Comparison of ENCODE assay signal across 18 cellular contexts in the genomic region with DNA sequence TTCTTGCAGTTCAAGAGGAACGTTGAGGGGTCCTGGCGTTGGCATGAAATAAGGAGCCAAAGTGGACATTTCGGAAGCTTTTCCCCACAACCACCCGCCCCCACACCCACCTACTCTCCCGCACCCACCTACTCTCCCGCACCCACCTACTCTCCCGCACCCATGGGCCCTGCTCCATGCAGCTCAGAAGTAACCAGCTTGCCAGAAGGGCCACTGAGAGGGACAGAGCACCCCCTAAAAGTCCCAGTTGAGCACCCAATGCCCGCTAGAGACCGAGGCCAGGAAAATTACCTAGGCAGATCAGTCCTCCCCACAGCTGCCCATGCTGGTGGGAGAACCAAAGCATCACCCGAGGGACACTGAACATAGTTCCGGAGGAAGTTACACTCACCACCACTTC. TPM values are rescaled to one million over a fixed set of nuclear protein-coding genes. Genes with fewer than 3 reads are reported as not detected.
DNase-seq lines count a peak whose midpoint lies in the region; ATAC-seq, FAIRE-seq and TF ChIP-seq lines count a peak whose summit lies in the region.
"Had no signal": no experiment of that assay in that cellular context is flagged by ENCODE, and none has a peak within 500 bp of the region (broad histone marks: within the 10 kb centered on the region; RNA-seq: fewer than 3 reads in every experiment).

No MANE protein-coding gene starts in this region.

- no peaks in the 10 kb centered on the region for H3F3A ChIP-seq in neural cell (ENCODE audit: insufficient read depth, low read length, poor library complexity, severe bottlenecking)

- POLR2A ChIA-PET in HepG2 (lab: Yijun Ruan, JAX), result no interaction called here

- H3K9me2 ChIP-seq in neural cell (ENCODE audit: insufficient read depth, low read length), result no peaks in the 10 kb centered on the region

- no peaks in the 10 kb centered on the region for H3K36me3 ChIP-seq in right lobe of liver
- no peaks in the 10 kb centered on the region for H3K36me3 ChIP-seq in HepG2 (replicated peaks in 1 of 2; ENCODE audit: control insufficient read depth in 1 of 2, insufficient read depth in 2 of 2, low read length in 2 of 2)
- H3K36me3 ChIP-seq in neural cell (ENCODE audit: insufficient read depth, low read length), result no peaks in the 10 kb centered on the region
- no peaks in the 10 kb centered on the region for H3K36me3 ChIP-seq in testis (ENCODE audit: low read depth, missing control alignments)
- H3K36me3 ChIP-seq: BE2C had no signal

- ATAC-seq in right lobe of liver (no peak), HepG2 (no peak)
- ATAC-seq: A549 had no signal

- no peak for FAIRE-seq in HepG2 (lab: Jason Lieb, UNC)
- FAIRE-seq: A549, GM12892 had no signal

- TF ChIP-seq EP300 in HepG2 (IDR thresholded peaks at IDR 0.05; ENCODE audit: low read depth in 2 of 2, low read length in 2 of 2) (no peak), HepG2 (CRISPR knock-in tag; IDR thresholded peaks at IDR 0.05; ENCODE audit: borderline replicate concordance) (no peak), neural cell (conservative IDR thresholded peaks at IDR 0.05; ENCODE audit: poor library complexity, severe bottlenecking) (no peak)

- no TSS peak for BruUV-seq in HepG2 (replicated peaks; lab: Mats Ljungman, UMichigan)

- 64% methylated on average over 4 of the region's 11 CpGs for WGBS in right lobe of liver (ENCODE audit: insufficient coverage, low coverage, low lambda C conversion rate, missing lambda C conversion rate)
- WGBS in HepG2 (ENCODE audit: low lambda C conversion rate), result 30% methylated on average over 8 of the region's 11 CpGs
- WGBS in testis, 2 donors, result 75 to 85% methylated on average over 9 to 11 of the region's 11 CpGs

- H3K9me3 ChIP-seq in right lobe of liver (no peaks in the 10 kb centered on the region), HepG2 (ENCODE audit: low read length) (no peaks in the 10 kb centered on the region), neural cell (ENCODE audit: low read length) (no peaks in the 10 kb centered on the region), testis (no peaks in the 10 kb centered on the region)
- H3K9me3 ChIP-seq: BE2C had no signal

- H3K27ac ChIP-seq in right lobe of liver, result no peak overlapping the region
- no peak overlapping the region for H3K27ac ChIP-seq in HepG2 (ENCODE audit: extremely low read length, insufficient read depth, low read length)
- H3K27ac ChIP-seq in neural cell (ENCODE audit: low read length), result peak overlapping the region; percentile 44
- no peak overlapping the region for H3K27ac ChIP-seq in testis
- H3K27ac ChIP-seq: A549, C4-2B had no signal

- TF ChIP-seq RAD21 in HepG2 (CRISPR knock-in tag; IDR thresholded peaks at IDR 0.05) (no peak), neural cell (conservative IDR thresholded peaks at IDR 0.05) (no peak)

- H3K79me2 ChIP-seq in HepG2 (ENCODE audit: insufficient read depth, low read length) (no peaks in the 10 kb centered on the region), neural cell (replicated peaks; ENCODE audit: insufficient read depth, low read length) (no peaks in the 10 kb centered on the region)

- TF ChIP-seq POLR2A in right lobe of liver (IDR thresholded peaks at IDR 0.05) (no peak), HepG2 (IDR thresholded peaks at IDR 0.05; ENCODE audit: insufficient read depth in 1 of 2, low read depth in 2 of 2, low read length in 2 of 2) (no peak), testis (IDR thresholded peaks at IDR 0.05) (no peak)

- H3K4me3 ChIP-seq in right lobe of liver (no peak overlapping the region), HepG2 (replicated peaks in 1 of 3; ENCODE audit: insufficient read depth in 1 of 3, low read depth in 2 of 3, low read length in 3 of 3) (no peak overlapping the region), neural cell (ENCODE audit: low read length) (no peak overlapping the region), testis (no peak overlapping the region)
- H3K4me3 ChIP-seq: A549 had no signal

- CTCF ChIA-PET in HepG2 (lab: Yijun Ruan, JAX; ENCODE audit: low intra/inter-chr PET ratio, low total read pairs), result no interaction called here

- peak in 2 of 3 donors; percentile 25 to 26 for DNase-seq in right lobe of liver
- no peak for DNase-seq in HepG2 (ENCODE audit: low spot score)
- DNase-seq in testis, result peak; percentile 1
- no peak for DNase-seq in NCI-H2107 treated with DMSO at 0.1 percent for 48 hours (lab: John Stamatoyannopoulos, UW; ENCODE audit: unreplicated experiment)
- DNase-seq in HuH-7 (ENCODE audit: low spot score), result no peak
- DNase-seq: BE2C; CD4-positive, alpha-beta memory T cell; DMS153; DMS79 treated with DMSO at 0.1 percent for 48 hours; EL; GDM1; GOT3 had no signal

- no peaks in the 10 kb centered on the region for H4K20me1 ChIP-seq in HepG2 (ENCODE audit: insufficient read depth, low read length)
- H4K20me1 ChIP-seq in neural cell (ENCODE audit: insufficient read depth), result no peaks in the 10 kb centered on the region

- H3K27me3 ChIP-seq in right lobe of liver, result no peaks in the 10 kb centered on the region
- no peaks in the 10 kb centered on the region for H3K27me3 ChIP-seq in HepG2 (ENCODE audit: control insufficient read depth in 1 of 2, insufficient read depth in 2 of 2, low read length in 2 of 2)
- no peaks in the 10 kb centered on the region for H3K27me3 ChIP-seq in neural cell (ENCODE audit: insufficient read depth, low read depth, low read length)
- H3K27me3 ChIP-seq in testis, result no peaks in the 10 kb centered on the region
- H3K27me3 ChIP-seq: BE2C had no signal

- H3K4me2 ChIP-seq in HepG2 (ENCODE audit: low read depth, low read length) (no peak overlapping the region), neural cell (ENCODE audit: low read length) (no peak overlapping the region)
- H3K4me2 ChIP-seq: A549 had no signal

- intact Hi-C loops in right lobe of liver (cut with DNase I), result no loop called here
- intact Hi-C loops in HepG2 (cut with micrococcal nuclease; ENCODE audit: unreplicated experiment), result no loop called here
- intact Hi-C loops in testis (cut with DNase I; ENCODE audit: low total_unique reads), result no loop called here

- in situ Hi-C loops in HepG2 (cut with HindIII; ENCODE audit: extremely low pct_ligation_motif_present, low pct_unique_long_range_greater_than_20kb), result no loop called here

- H3K4me1 ChIP-seq in right lobe of liver, result no peaks in the 10 kb centered on the region
- H3K4me1 ChIP-seq in HepG2 (ENCODE audit: insufficient read depth, low read length), result no peaks in the 10 kb centered on the region
- H3K4me1 ChIP-seq in testis, result no peaks in the 10 kb centered on the region
- H3K4me1 ChIP-seq: A549, BE2C had no signal

- TF ChIP-seq CTCF in right lobe of liver (IDR thresholded peaks at IDR 0.05) (no peak), HepG2 (CRISPR knock-in tag; IDR thresholded peaks at IDR 0.05) (no peak), neural cell (IDR thresholded peaks at IDR 0.05; ENCODE audit: poor library complexity, severe bottlenecking) (no peak), testis (IDR thresholded peaks at IDR 0.05) (no peak)

- H2AFZ ChIP-seq in HepG2 (ENCODE audit: low read length) (no peak overlapping the region), neural cell (ENCODE audit: low read depth, low read length) (no peak overlapping the region)

- no peak overlapping the region for H3K9ac ChIP-seq in HepG2 (ENCODE audit: insufficient read depth, low read depth, low read length)
- no peak overlapping the region for H3K9ac ChIP-seq in neural cell (ENCODE audit: low read length)

TF ChIP-seq in neural cell, 6 proteins besides CTCF, POLR2A, EP300 and RAD21 (continues in another document):
- TF ChIP-seq EZH2 (IDR thresholded peaks at IDR 0.05; ENCODE audit: borderline replicate concordance, insufficient read depth, low read length, poor library complexity, severe bottlenecking) (no peak), SMC3 (conservative IDR thresholded peaks at IDR 0.05; ENCODE audit: poor library complexity) (no peak)

RNA-seq across cellular contexts. Expression of a gene that starts 11.8 kb away (rescaled TPM):
- total RNA-seq in right lobe of liver, result not detected
- total RNA-seq in HepG2 (2016; rRNA removed; fragmentation: Illumina TruSeq; extraction: Trizol), result not detected in 2 replicates
- total RNA-seq in HepG2 (2016; cell fraction: cytosol; rRNA removed; fragmentation: Illumina TruSeq; extraction: Trizol; ENCODE audit: low read depth), result not detected in 2 replicates
- not detected in 2 replicates for total RNA-seq in HepG2 (2016; cell fraction: insoluble cytoplasmic fraction; rRNA removed; fragmentation: Illumina TruSeq; extraction: Trizol)
- total RNA-seq in HepG2 (2016; cell fraction: membrane; rRNA removed; fragmentation: Illumina TruSeq; extraction: Trizol), result not detected in 2 replicates
- total RNA-seq in HepG2 (2016; cell fraction: nucleus; rRNA removed; fragmentation: Illumina TruSeq; extraction: Trizol), result not detected in 2 replicates
- polyA plus RNA-seq in HepG2 (2011; rRNA removed), result not detected in 2 replicates
- not detected in 2 replicates for polyA plus RNA-seq in HepG2 (2011; cell fraction: cytosol; rRNA removed)
- polyA plus RNA-seq in HepG2 (2011; cell fraction: nucleus; rRNA removed), result not detected in 2 replicates
- polyA plus RNA-seq in HepG2 (2012), result not detected in 2 replicates
- not detected in 2 replicates for polyA plus RNA-seq in HepG2 (2016; cell fraction: cytosol; fragmentation: Illumina TruSeq; extraction: Trizol; ENCODE audit: low read depth)
- polyA plus RNA-seq in HepG2 (2016; cell fraction: insoluble cytoplasmic fraction; fragmentation: Illumina TruSeq; extraction: Trizol; ENCODE audit: low read depth), result not detected in 2 replicates
- polyA plus RNA-seq in HepG2 (2016; cell fraction: membrane; fragmentation: Illumina TruSeq; extraction: Trizol; ENCODE audit: low read depth), result not detected in 2 replicates
- not detected in 2 replicates for polyA plus RNA-seq in HepG2 (2016; cell fraction: nucleus; fragmentation: Illumina TruSeq; extraction: Trizol; ENCODE audit: insufficient read depth, low read depth)
- polyA minus RNA-seq in HepG2 (2011; rRNA and poly(A)+ RNA removed; ENCODE audit: low replicate concordance), result not detected in 2 replicates
- polyA minus RNA-seq in HepG2 (2011; cell fraction: cytosol; rRNA and poly(A)+ RNA removed), result not detected in 2 replicates
- not detected in 2 replicates for polyA minus RNA-seq in HepG2 (2011; cell fraction: nucleus; rRNA and poly(A)+ RNA removed)
- polyA plus RNA-seq in neural cell, result 24.4 and 32.1 TPM in 2 replicates
- 8.5 and 11.9 TPM in 2 replicates for polyA minus RNA-seq in neural cell
- total RNA-seq in testis, result under 1 TPM in 1 of 2 donors, not detected in 1; 0.62 TPM
- polyA plus RNA-seq in testis (ENCODE audit: insufficient read depth, low read depth, low replicate concordance), result 0.50 TPM
- total RNA-seq: CD4-positive, alpha-beta memory T cell; HT-29 had no signal
- polyA plus RNA-seq: A549; AG04450; CD4-positive, alpha-beta memory T cell had no signal

Comparison
In these comparisons a context has a peak if more than half of its experiments do, and no peak if none do; other contexts are left out.
1. DNase-seq: peak in right lobe of liver (2 of 3) and testis (single experiment); none in HepG2 (single experiment), NCI-H2107 treated with DMSO at 0.1 percent for 48 hours (single experiment) and HuH-7 (single experiment).